Comparison of ENCODE assay signal across 8 cellular contexts in the genomic region with DNA sequence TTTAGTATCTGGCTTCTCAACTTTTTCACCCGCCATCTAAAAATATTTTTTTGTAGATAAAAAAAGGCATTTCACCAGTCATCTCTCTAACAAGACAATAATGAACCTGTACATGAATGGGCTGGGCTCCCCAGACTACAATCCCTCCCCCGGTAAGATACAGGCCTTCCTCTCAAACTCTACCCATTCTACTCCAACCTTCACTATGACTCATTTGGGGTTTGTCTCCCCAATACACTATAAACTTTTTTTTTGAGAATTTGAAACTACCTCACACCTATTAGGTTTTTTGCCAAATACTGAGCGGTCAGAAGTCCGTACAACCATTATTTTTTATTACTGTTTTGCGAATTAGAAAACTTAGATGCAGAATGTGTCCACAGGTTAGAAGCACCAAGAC.
A peak's percentile ranks its signal among the peaks of the same experiment; 100 is the strongest.
DNase-seq lines count a peak whose midpoint lies in the region; ATAC-seq and TF ChIP-seq lines count a peak whose summit lies in the region.

No MANE protein-coding gene starts in this region.

- peak; percentile 61 for ATAC-seq in central memory CD8-positive, alpha-beta T cell (replicated peaks; ENCODE audit: extremely low read depth, poor library complexity, severe bottlenecking)
- ATAC-seq in HG02623 (IDR thresholded peaks at IDR 0.05; ENCODE audit: unreplicated experiment): no peak

- H3K9me3 ChIP-seq in BLaER1 treated with 17β-estradiol and CSF1 and Interleukin-3, amounts not matched to agents 10 nM and 100 nM (replicated peaks in 1 of 11): no peaks in the 10 kb centered on the region
- no peaks in the 10 kb centered on the region for H3K9me3 ChIP-seq in Loucy (ENCODE audit: insufficient read depth, low read depth, low read length)
- H3K9me3 ChIP-seq in muscle layer of duodenum (ENCODE audit: control insufficient read depth in 1 of 2, low read length in 2 of 2): no peaks in the 10 kb centered on the region

- H3K4me3 ChIP-seq in BLaER1 treated with 17β-estradiol and CSF1 and Interleukin-3, amounts not matched to agents 10 nM and 100 nM: peak overlapping the region; percentile 68 to 87 (median 76)
- H3K4me3 ChIP-seq in Loucy (ENCODE audit: low read length, poor library complexity, severe bottlenecking): peak overlapping the region; percentile 98
- H3K4me3 ChIP-seq in muscle layer of duodenum (ENCODE audit: low read depth in 1 of 2, low read length in 2 of 2): peak overlapping the region; percentile 90 to 92

- H4K20me1 ChIP-seq in BLaER1 treated with 17β-estradiol and CSF1 and Interleukin-3, amounts not matched to agents 10 nM and 100 nM: peaks cover 45 to 52% (median 48%) of the 10 kb centered on the region in 11 experiments
- peaks cover 53% of the 10 kb centered on the region for H4K20me1 ChIP-seq in Loucy (ENCODE audit: insufficient read depth, low read length, poor library complexity, severe bottlenecking)

- H3K27me3 Mint-ChIP-seq in central memory CD8-positive, alpha-beta T cell: no peaks in the 10 kb centered on the region

- peak overlapping the region; percentile 98 for H3K27ac Mint-ChIP-seq in central memory CD8-positive, alpha-beta T cell (ENCODE audit: low read depth)

- TF ChIP-seq CTCF in Loucy (conservative IDR thresholded peaks at IDR 0.05; ENCODE audit: low read length): no peak

- peaks cover 17% of the 10 kb centered on the region; the same call in 1 of the 2 replicates for H3F3A ChIP-seq in Loucy (ENCODE audit: low read depth)

- H3K9me3 Mint-ChIP-seq in central memory CD8-positive, alpha-beta T cell: no peaks in the 10 kb centered on the region

- H3K9ac ChIP-seq in BLaER1 treated with 17β-estradiol and CSF1 and Interleukin-3, amounts not matched to agents 10 nM and 100 nM: peak overlapping the region; percentile 87 to 99 (median 91)
- H3K9ac ChIP-seq in Loucy (ENCODE audit: low read depth, low read length, poor library complexity, severe bottlenecking): peak overlapping the region; percentile 100

- H3K9me2 ChIP-seq in Loucy (replicated peaks; ENCODE audit: low read depth, low read length): no peaks in the 10 kb centered on the region

- DNase-seq in central memory CD8-positive, alpha-beta T cell (ENCODE audit: low spot score in 2 of 2): no peak
- no peak for DNase-seq in NCI-H524 treated with DMSO at 0.1 percent for 48 hours (lab: John Stamatoyannopoulos, UW)
- DNase-seq in DMS 273 treated with DMSO at 0.1 percent for 48 hours (lab: John Stamatoyannopoulos, UW): no peak
- DNase-seq in cerebellar cortex (ENCODE audit: low spot score): no peak

- no peaks in the 10 kb centered on the region for H3K27me3 ChIP-seq in BLaER1 treated with 17β-estradiol and CSF1 and Interleukin-3, amounts not matched to agents 10 nM and 100 nM
- H3K27me3 ChIP-seq in Loucy (ENCODE audit: insufficient read depth, low read length, poor library complexity, severe bottlenecking): peaks cover 8% of the 10 kb centered on the region
- H3K27me3 ChIP-seq in muscle layer of duodenum (ENCODE audit: low read depth, low read length): no peaks in the 10 kb centered on the region

- peaks cover 46 to 52% (median 51%) of the 10 kb centered on the region in 11 experiments for H3K36me3 ChIP-seq in BLaER1 treated with 17β-estradiol and CSF1 and Interleukin-3, amounts not matched to agents 10 nM and 100 nM
- H3K36me3 ChIP-seq in Loucy (ENCODE audit: insufficient read depth, low read length): peaks cover 35% of the 10 kb centered on the region
- H3K36me3 ChIP-seq in muscle layer of duodenum (ENCODE audit: control insufficient read depth in 1 of 2, insufficient read depth in 2 of 2, low read length in 2 of 2): peaks cover 31 to 40% of the 10 kb centered on the region in 2 donors

- peaks cover 28% of the 10 kb centered on the region for H3K4me1 Mint-ChIP-seq in central memory CD8-positive, alpha-beta T cell

- H3K79me2 ChIP-seq in Loucy (ENCODE audit: insufficient read depth, low read length): peaks cover 42% of the 10 kb centered on the region

- H3K4me1 ChIP-seq in BLaER1 treated with 17β-estradiol and CSF1 and Interleukin-3, amounts not matched to agents 10 nM and 100 nM: peaks cover 21 to 31% (median 26%) of the 10 kb centered on the region in 10 experiments
- H3K4me1 ChIP-seq in Loucy (ENCODE audit: insufficient read depth, low read length, poor library complexity, severe bottlenecking) (peaks cover 25% of the 10 kb centered on the region), muscle layer of duodenum (ENCODE audit: control insufficient read depth in 1 of 2, insufficient read depth in 2 of 2, low read length in 2 of 2) (peaks cover 0 to 16% of the 10 kb centered on the region in 2 donors)

- H3K4me2 ChIP-seq in BLaER1 treated with 17β-estradiol and CSF1 and Interleukin-3, amounts not matched to agents 10 nM and 100 nM: peak overlapping the region; percentile 77 to 96 (median 93)
- H3K4me2 ChIP-seq in Loucy (ENCODE audit: low read depth, low read length, poor library complexity, severe bottlenecking): peak overlapping the region; percentile 88

- peak overlapping the region; percentile 88 for H2AFZ ChIP-seq in Loucy (ENCODE audit: low read length)

- peak overlapping the region; percentile 84 to 100 (median 94) for H3K27ac ChIP-seq in BLaER1 treated with 17β-estradiol and CSF1 and Interleukin-3, amounts not matched to agents 10 nM and 100 nM
- H3K27ac ChIP-seq in muscle layer of duodenum (ENCODE audit: low read length): peak overlapping the region; percentile 93

- peaks cover 50% of the 10 kb centered on the region for H3K36me3 Mint-ChIP-seq in central memory CD8-positive, alpha-beta T cell (ENCODE audit: insufficient read depth)

- H3K4me3 Mint-ChIP-seq in central memory CD8-positive, alpha-beta T cell: peak overlapping the region; percentile 100
